13 cellular contexts compared by ENCODE assay signal in genomic region chrX:110276778-110277177, GRCh38. TPM values are rescaled to one million over a fixed set of nuclear protein-coding genes. Genes with fewer than 3 reads are reported as not detected.
DNase-seq lines count a peak whose midpoint lies in the region; ATAC-seq and TF ChIP-seq lines count a peak whose summit lies in the region.
"Had no signal": no experiment of that assay in that cellular context is flagged by ENCODE, and none has a peak within 500 bp of the region (broad histone marks: within the 10 kb centered on the region; RNA-seq: fewer than 3 reads in every experiment).

No MANE protein-coding gene starts in this region.

- 75 to 85% methylated on average over 2 of the region's 2 CpGs for whole genome bisulfite sequencing in thyroid gland, 2 donors

- no peak overlapping the region for H3K4me3 Mint-ChIP-seq in mesothelial cell of epicardium

- peaks cover 7% of the 10 kb centered on the region for H3K36me3 Mint-ChIP-seq in mesothelial cell of epicardium

- H3K27ac ChIP-seq in thyroid gland, result no peak overlapping the region
- H3K27ac ChIP-seq: HL-60, left ventricle myocardium inferior, SJCRH30 had no signal

- no peak overlapping the region for H3K27ac Mint-ChIP-seq in mesothelial cell of epicardium

- no peaks in the 10 kb centered on the region for H3K27me3 Mint-ChIP-seq in mesothelial cell of epicardium (ENCODE audit: low read depth)

- no peaks in the 10 kb centered on the region for H3K36me3 ChIP-seq in thyroid gland
- H3K36me3 ChIP-seq: left ventricle myocardium inferior, SJCRH30 had no signal

- intact Hi-C loops in thyroid gland (cut with DNase I), result no loop called here

- no peak for TF ChIP-seq POLR2A in thyroid gland (IDR thresholded peaks at IDR 0.05)

- H3K4me1 Mint-ChIP-seq in mesothelial cell of epicardium, result peaks cover 25% of the 10 kb centered on the region

- peaks cover 0 to 4% of the 10 kb centered on the region in 2 donors for H3K4me1 ChIP-seq in thyroid gland
- H3K4me1 ChIP-seq: SJCRH30 had no signal

- H3K4me3 ChIP-seq in thyroid gland (replicated peaks in 1 of 3), result no peak overlapping the region
- H3K4me3 ChIP-seq: left ventricle myocardium inferior, SJCRH30 had no signal

- no peaks in the 10 kb centered on the region for H3K9me3 ChIP-seq in thyroid gland
- H3K9me3 ChIP-seq: left ventricle myocardium inferior, SJCRH30 had no signal

- peaks cover 27% of the 10 kb centered on the region for H3K9me3 Mint-ChIP-seq in mesothelial cell of epicardium

- no peak for TF ChIP-seq CTCF in mesothelial cell of epicardium (IDR thresholded peaks at IDR 0.05; ENCODE audit: unreplicated experiment)
- TF ChIP-seq CTCF in thyroid gland (IDR thresholded peaks at IDR 0.05), result no peak

- DNase-seq in left kidney (ENCODE audit: low read depth, low spot score) (peak; percentile 9), mesothelial cell of epicardium (ENCODE audit: low spot score in 2 of 2, unreplicated experiment in 2 of 2) (no peak), NCI-H2081 (lab: John Stamatoyannopoulos, UW) (no peak), NCI-H1105 treated with DMSO at 0.1 percent for 48 hours (lab: John Stamatoyannopoulos, UW) (no peak), thyroid gland (no peak)
- DNase-seq: activated CD4-positive, alpha-beta T cell treated with anti-CD3 and anti-CD28 coated beads, Interleukin-2, amount 50 U/mL, for 1 hour; left ventricle myocardium inferior; right cardiac atrium; SJCRH30 had no signal

- no peaks in the 10 kb centered on the region for H3K27me3 ChIP-seq in thyroid gland
- H3K27me3 ChIP-seq: SJCRH30 had no signal

- ATAC-seq in GM18907 (IDR thresholded peaks at IDR 0.05; ENCODE audit: unreplicated experiment) (peak; percentile 91), GM21737 (IDR thresholded peaks at IDR 0.05; ENCODE audit: unreplicated experiment) (peak; percentile 92), HG03280 (IDR thresholded peaks at IDR 0.05; ENCODE audit: unreplicated experiment) (peak; percentile 89)
- ATAC-seq: right cardiac atrium had no signal

RNA-seq across cellular contexts. Expression of gene AMMECR1, which starts 41.1 kb away (rescaled TPM):
- total RNA-seq in mesothelial cell of epicardium (15.6 to 17.8 TPM (median 16.6 TPM) in 3 replicates), thyroid gland (10 to 100 TPM in 3 of 4 donors, 1 to 10 TPM in 1; 6.2 to 38.0 (median 11.0) TPM)
